ENCODE assay signal across 18 cellular contexts in genomic region chrX:856901-857300, GRCh38.
"Had no signal": no experiment of that assay in that cellular context is flagged by ENCODE, and none has a peak within 500 bp of the region (broad histone marks: within the 10 kb centered on the region; RNA-seq: fewer than 3 reads in every experiment).

No MANE protein-coding gene starts in this region.

- H3K27ac ChIP-seq: breast epithelium, heart right ventricle, neural progenitor cell, pancreas, sigmoid colon, transverse colon had no signal

- H3K36me3 ChIP-seq: breast epithelium, heart right ventricle, neural progenitor cell, pancreas, sigmoid colon, transverse colon had no signal

- H3K9ac ChIP-seq: neural progenitor cell had no signal

- ATAC-seq: activated CD4-positive, CD25-positive, alpha-beta regulatory T cell treated with anti-CD3 and anti-CD28 coated beads, Interleukin-2, amount 50 U/mL, for 24 hours; activated naive CD8-positive, alpha-beta T cell treated with anti-CD3 and anti-CD28 coated beads, Interleukin-2, amount 50 U/mL, for 24 hours; heart right ventricle; pancreas; stimulated activated naive B cell treated with anti-CD40 and anti-IgM and Interleukin-4, amounts not matched to agents 10 μg/mL and 1 μg/mL and 100 μg/mL, for 72 hours had no signal

- H3K9me3 Mint-ChIP-seq: neural progenitor cell had no signal

- H3K27ac Mint-ChIP-seq: activated naive CD4-positive, alpha-beta T cell treated with anti-CD3 and anti-CD28 coated beads for 36 hours; activated naive CD8-positive, alpha-beta T cell treated with anti-CD3 and anti-CD28 coated beads, Interleukin-2, amount 50 U/mL, for 24 hours; activated T-helper 2 cell treated with anti-CD3 and anti-CD28 coated beads, Interferon-gamma antibody, Interleukin-2, Interleukin-4, amounts not matched to agents 10 μg/mL and 5 μg/mL and 100 μg/mL, durations not matched to agents 14 hours and 24 hours and 36 hours; neural progenitor cell; stimulated activated naive B cell treated with anti-CD40 and anti-IgM and Interleukin-4, amounts not matched to agents 10 μg/mL and 1 μg/mL and 100 μg/mL, for 72 hours had no signal

- DNase-seq: activated CD4-positive, alpha-beta T cell treated with anti-CD3 and anti-CD28 coated beads, Interleukin-2, amount 50 U/mL, for 4 hours; activated naive CD4-positive, alpha-beta T cell treated with anti-CD3 and anti-CD28 coated beads for 36 hours; activated naive CD8-positive, alpha-beta T cell treated with anti-CD3 and anti-CD28 coated beads, Interleukin-2, amount 50 U/mL, for 24 hours; aorta; cerebellar nuclear complex; effector CD8-positive, alpha-beta T cell; heart right ventricle; midbrain; pancreas; sigmoid colon; stimulated activated CD4-positive, alpha-beta T cell treated with anti-CD3 and anti-CD28 coated beads, Interleukin-4, amount 100 ng/mL, for 1 hour; stimulated activated naive B cell treated with anti-CD40 and anti-IgM and Interleukin-4, amounts not matched to agents 10 μg/mL and 1 μg/mL and 100 μg/mL, for 72 hours; transverse colon had no signal

- H3K4me3 Mint-ChIP-seq: activated naive CD4-positive, alpha-beta T cell treated with anti-CD3 and anti-CD28 coated beads for 36 hours; activated naive CD8-positive, alpha-beta T cell treated with anti-CD3 and anti-CD28 coated beads, Interleukin-2, amount 50 U/mL, for 24 hours; neural progenitor cell; stimulated activated naive B cell treated with anti-CD40 and anti-IgM and Interleukin-4, amounts not matched to agents 10 μg/mL and 1 μg/mL and 100 μg/mL, for 72 hours had no signal

- H3K36me3 Mint-ChIP-seq: neural progenitor cell had no signal

- H2AFZ ChIP-seq: neural progenitor cell had no signal

- H3K27me3 Mint-ChIP-seq: activated naive CD8-positive, alpha-beta T cell treated with anti-CD3 and anti-CD28 coated beads, Interleukin-2, amount 50 U/mL, for 24 hours had no signal

- H3K9me3 ChIP-seq: pancreas, transverse colon had no signal

- H3K4me2 ChIP-seq: neural progenitor cell had no signal

- H3K27me3 ChIP-seq: neural progenitor cell, pancreas, sigmoid colon, transverse colon had no signal

- H3K4me1 ChIP-seq: breast epithelium, heart right ventricle, neural progenitor cell, pancreas, sigmoid colon, transverse colon had no signal

- H3K4me3 ChIP-seq: breast epithelium, heart right ventricle, lung, neural progenitor cell, pancreas, sigmoid colon, transverse colon had no signal

- H3K4me1 Mint-ChIP-seq: activated naive CD8-positive, alpha-beta T cell treated with anti-CD3 and anti-CD28 coated beads, Interleukin-2, amount 50 U/mL, for 24 hours; stimulated activated naive B cell treated with anti-CD40 and anti-IgM and Interleukin-4, amounts not matched to agents 10 μg/mL and 1 μg/mL and 100 μg/mL, for 72 hours had no signal
